8 cellular contexts compared by ENCODE assay signal in genomic region chr5:137888489-137888874, GRCh38. TPM values are rescaled to one million over a fixed set of nuclear protein-coding genes. Genes with fewer than 3 reads are reported as not detected.
DNase-seq lines count a peak whose midpoint lies in the region; ATAC-seq and TF ChIP-seq lines count a peak whose summit lies in the region.

No MANE protein-coding gene starts in this region.

- CTCF ChIA-PET in IMR-90 (lab: Yijun Ruan, JAX) = interaction anchor here (1.0 to 1.1 kb wide), 2 partner anchors 9 to 12 kb away, joined by 3 to 4 read pairs; no protein-coding TSS in a partner anchor

- H3K4me1 Mint-ChIP-seq in central memory CD8-positive, alpha-beta T cell = peaks cover 18% of the 10 kb centered on the region

- peak overlapping the region; percentile 78 for H2AFZ ChIP-seq in IMR-90 (replicated peaks; ENCODE audit: low read length, poor library complexity)

- DNase-seq in AG10803 (ENCODE audit: low read depth) = no peak
- DNase-seq in IMR-90 = no peak
- DNase-seq in central memory CD8-positive, alpha-beta T cell (ENCODE audit: low spot score in 2 of 2) = no peak
- peak; percentile 7 for DNase-seq in myocyte (ENCODE audit: low read depth)
- DNase-seq in NCI-H226 = no peak
- no peak for DNase-seq in SIG-M5 (lab: John Stamatoyannopoulos, UW)
- no peak for DNase-seq in RKO (ENCODE audit: low spot score)

- H3K79me1 ChIP-seq in IMR-90 (ENCODE audit: low read depth in 1 of 2, low read length in 2 of 2) = no peaks in the 10 kb centered on the region

- H3K4me3 ChIP-seq in AG10803 (ENCODE audit: low read length) = peak overlapping the region; percentile 59
- no peak overlapping the region for H3K4me3 ChIP-seq in IMR-90 (ENCODE audit: insufficient read depth, low read depth, low read length)

- no peak overlapping the region for H2BK5ac ChIP-seq in IMR-90 (ENCODE audit: low read depth, low read length, poor library complexity, severe bottlenecking)

- H3K23ac ChIP-seq in IMR-90 (ENCODE audit: low read depth, low read length) = no peak overlapping the region

- TF ChIP-seq CTCF in AG10803 (conservative IDR thresholded peaks at IDR 0.05; ENCODE audit: low read length) (no peak), IMR-90 (conservative IDR thresholded peaks at IDR 0.05; ENCODE audit: low read depth, low read length) (no peak)

- no peak overlapping the region; the same call in 1 of the 2 replicates for H3K4me2 ChIP-seq in IMR-90 (ENCODE audit: low read depth, low read length)

- no TSS peak for BruUV-seq in IMR-90 (replicated peaks; lab: Mats Ljungman, UMichigan)

- no peaks in the 10 kb centered on the region; the same call in 1 of the 2 replicates for H3K9me3 ChIP-seq in IMR-90 (ENCODE audit: control insufficient read depth, insufficient read depth, low read length)

- H3K4me3 Mint-ChIP-seq in central memory CD8-positive, alpha-beta T cell = peak overlapping the region; percentile 85

- H3K4ac ChIP-seq in IMR-90 (ENCODE audit: low read depth, low read length) = no peak overlapping the region

- no peak overlapping the region for H3K27ac ChIP-seq in IMR-90 (ENCODE audit: insufficient read depth, low read length)

- H3K9me1 ChIP-seq in IMR-90 (ENCODE audit: insufficient read depth, low read length) = no peaks in the 10 kb centered on the region

- H3K9ac ChIP-seq in IMR-90 (ENCODE audit: low read depth, low read length) = no peak overlapping the region

- no peak overlapping the region; the same call in 1 of the 2 replicates for H3K14ac ChIP-seq in IMR-90 (replicated peaks; ENCODE audit: low read depth, low read length)

- no peak overlapping the region; the same call in 1 of the 2 replicates for H4K5ac ChIP-seq in IMR-90 (ENCODE audit: low read depth, low read length)

- no peak overlapping the region for H4K91ac ChIP-seq in IMR-90 (ENCODE audit: insufficient read depth, low read depth, low read length)

- H2BK20ac ChIP-seq in IMR-90 (ENCODE audit: low read depth, low read length) = no peak overlapping the region

- no peak overlapping the region for H2BK120ac ChIP-seq in IMR-90 (ENCODE audit: low read depth, low read length)

- H3K56ac ChIP-seq in IMR-90 (ENCODE audit: extremely low read depth, insufficient read depth, low read length) = no peak overlapping the region

- ATAC-seq in IMR-90 (ENCODE audit: low read depth) (no peak), GM21367 (IDR thresholded peaks at IDR 0.05; ENCODE audit: unreplicated experiment) (no peak)
- ATAC-seq in central memory CD8-positive, alpha-beta T cell (replicated peaks; ENCODE audit: extremely low read depth, poor library complexity, severe bottlenecking) = peak; percentile 2

- no peak for TF ChIP-seq RAD21 in IMR-90 (IDR thresholded peaks at IDR 0.05; ENCODE audit: low read length)

- POLR2A ChIA-PET in IMR-90 (lab: Charles Lee; ENCODE audit: unreplicated experiment) = no interaction called here

- TF ChIP-seq POLR2A in IMR-90 (IDR thresholded peaks at IDR 0.05; ENCODE audit: low read depth, low read length) = no peak

- in situ Hi-C loops in IMR-90 (cut with MboI; ENCODE audit: low sequenced_read_pairs) = no loop called here

- WGBS in IMR-90 (ENCODE audit: extremely low coverage in 2 of 2, insufficient read length in 1 of 2), 2 experiments = 70% methylated on average over 2 of the region's 6 CpGs; no CpG with 5 or more reads in 1 of the 2 experiments

- no peaks in the 10 kb centered on the region for H3K9me3 Mint-ChIP-seq in central memory CD8-positive, alpha-beta T cell

- H2AK9ac ChIP-seq in IMR-90 (replicated peaks; ENCODE audit: low read depth, low read length, poor library complexity) = no peak overlapping the region

- H3K4me1 ChIP-seq in IMR-90 (ENCODE audit: control insufficient read depth, insufficient read depth, low read length) = no peaks in the 10 kb centered on the region

- peak overlapping the region; percentile 89 for H3K27ac Mint-ChIP-seq in central memory CD8-positive, alpha-beta T cell (ENCODE audit: low read depth)

- intact Hi-C loops in IMR-90 (cut with micrococcal nuclease) = no loop called here

- peak overlapping the region; percentile 80 to 86; a peak in 3 of 4 replicates for H4K8ac ChIP-seq in IMR-90 (ENCODE audit: low read depth in 2 of 2, low read length in 2 of 2)

- peaks cover 10% of the 10 kb centered on the region for H3K36me3 Mint-ChIP-seq in central memory CD8-positive, alpha-beta T cell (ENCODE audit: insufficient read depth)

- no peaks in the 10 kb centered on the region for H3K36me3 ChIP-seq in IMR-90 (ENCODE audit: control insufficient read depth, insufficient read depth, low read length)

- no peaks in the 10 kb centered on the region; the same call in none of the 2 replicates for H3K27me3 ChIP-seq in IMR-90 (ENCODE audit: control insufficient read depth, insufficient read depth, low read length)

- dilution Hi-C loops in IMR-90 (cut with HindIII; ENCODE audit: low sequenced_read_pairs, unreplicated experiment) = no loop called here

- H4K20me1 ChIP-seq in IMR-90 (ENCODE audit: insufficient read depth, low read length) = no peaks in the 10 kb centered on the region

- no peak overlapping the region for H2BK15ac ChIP-seq in IMR-90 (ENCODE audit: low read depth, low read length)

- H3K18ac ChIP-seq in IMR-90 (ENCODE audit: low read depth, low read length) = no peak overlapping the region

- H2AK5ac ChIP-seq in IMR-90 (ENCODE audit: low read depth, low read length) = no peak overlapping the region

- H3K27me3 Mint-ChIP-seq in central memory CD8-positive, alpha-beta T cell = no peaks in the 10 kb centered on the region

TF ChIP-seq in IMR-90, 13 proteins besides CTCF, POLR2A, EP300 and RAD21:
- TF ChIP-seq RCOR1 (IDR thresholded peaks at IDR 0.05; ENCODE audit: insufficient replicate concordance, low read length) = no peak
- TF ChIP-seq MAZ (IDR thresholded peaks at IDR 0.05; ENCODE audit: borderline replicate concordance, low read depth, low read length) = no peak
- TF ChIP-seq, protein P1, sequence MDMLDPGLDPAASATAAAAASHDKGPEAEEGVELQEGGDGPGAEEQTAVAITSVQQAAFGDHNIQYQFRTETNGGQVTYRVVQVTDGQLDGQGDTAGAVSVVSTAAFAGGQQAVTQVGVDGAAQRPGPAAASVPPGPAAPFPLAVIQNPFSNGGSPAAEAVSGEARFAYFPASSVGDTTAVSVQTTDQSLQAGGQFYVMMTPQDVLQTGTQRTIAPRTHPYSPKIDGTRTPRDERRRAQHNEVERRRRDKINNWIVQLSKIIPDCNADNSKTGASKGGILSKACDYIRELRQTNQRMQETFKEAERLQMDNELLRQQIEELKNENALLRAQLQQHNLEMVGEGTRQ (IDR thresholded peaks at IDR 0.05; ENCODE audit: low read depth, low read length) = no peak
- no peak for TF ChIP-seq CHD1 (IDR thresholded peaks at IDR 0.05; ENCODE audit: low read depth, low read length)
- no peak for TF ChIP-seq BHLHE40 (IDR thresholded peaks at IDR 0.05; ENCODE audit: low read depth, low read length)
- no peak for TF ChIP-seq FOS (IDR thresholded peaks at IDR 0.05; ENCODE audit: low read depth, low read length)
- TF ChIP-seq CEBPB (IDR thresholded peaks at IDR 0.05; ENCODE audit: low read depth, low read length) = no peak
- TF ChIP-seq MXI1 (IDR thresholded peaks at IDR 0.05; ENCODE audit: borderline replicate concordance, low read depth, low read length) = no peak
- TF ChIP-seq SMC3 (IDR thresholded peaks at IDR 0.05; ENCODE audit: low read depth, low read length) = no peak
- no peak for TF ChIP-seq RFX5 (IDR thresholded peaks at IDR 0.05; ENCODE audit: low read depth, low read length)
- TF ChIP-seq NFE2L2 (IDR thresholded peaks at IDR 0.05; ENCODE audit: low read depth, low read length) = no peak
- TF ChIP-seq ELK1 (IDR thresholded peaks at IDR 0.05; ENCODE audit: borderline replicate concordance, low read depth, low read length) = no peak
- TF ChIP-seq MAFK (IDR thresholded peaks at IDR 0.05; ENCODE audit: low read depth, low read length) = no peak

RNA-seq across cellular contexts. Expression of gene PKD2L2, which starts 0.8 kb away (rescaled TPM):
- total RNA-seq in IMR-90 (2012; rRNA removed) (not detected in 2 replicates), myocyte (not detected in 2 replicates)
- polyA plus RNA-seq in IMR-90 (2012; rRNA removed) = not detected in 2 replicates
- not detected in 2 replicates for polyA plus RNA-seq in IMR-90 (2012; cell fraction: cytosol; rRNA removed)
- not detected in 2 replicates for polyA plus RNA-seq in IMR-90 (2012; cell fraction: nucleus; rRNA removed; ENCODE audit: low replicate concordance)
- polyA plus RNA-seq in myocyte (2012) = 0.04 TPM

RNA-seq across cellular contexts. Expression of gene MYOT, which starts 20.8 kb away (rescaled TPM):
- total RNA-seq in IMR-90 (2012; rRNA removed) (not detected in 2 replicates), myocyte (1.7 and 23.8 TPM in 2 replicates)
- polyA plus RNA-seq in IMR-90 (2012; rRNA removed) = not detected in 2 replicates
- polyA plus RNA-seq in IMR-90 (2012; cell fraction: cytosol; rRNA removed) = not detected in 2 replicates
- not detected in 2 replicates for polyA plus RNA-seq in IMR-90 (2012; cell fraction: nucleus; rRNA removed; ENCODE audit: low replicate concordance)
- 1.00 TPM for polyA plus RNA-seq in myocyte (2012)
